24 cellular contexts compared by ENCODE assay signal in the genomic region with DNA sequence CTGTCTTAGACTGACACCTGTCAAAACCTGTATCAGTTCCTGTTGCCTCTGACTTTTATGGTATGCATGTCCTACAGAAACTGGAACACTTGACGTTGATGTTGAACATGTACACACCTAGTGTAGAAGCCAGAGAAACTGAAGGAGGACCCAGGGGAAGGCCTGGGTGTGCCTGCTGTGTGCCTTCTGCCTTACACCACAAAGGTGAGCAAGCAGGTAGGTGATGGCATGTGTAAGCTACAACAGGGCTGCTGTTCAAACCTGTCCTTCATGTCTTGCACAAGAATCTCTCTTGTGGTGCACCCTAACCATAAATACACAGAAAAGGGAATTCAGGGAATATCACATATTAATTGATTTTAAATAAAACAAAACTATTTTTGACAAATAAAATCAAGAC. TPM values are rescaled to one million over a fixed set of nuclear protein-coding genes. Genes with fewer than 3 reads are reported as not detected.
DNase-seq lines count a peak whose midpoint lies in the region; ATAC-seq, FAIRE-seq and TF ChIP-seq lines count a peak whose summit lies in the region.
"Had no signal": no experiment of that assay in that cellular context is flagged by ENCODE, and none has a peak within 500 bp of the region (broad histone marks: within the 10 kb centered on the region; RNA-seq: fewer than 3 reads in every experiment).

No MANE protein-coding gene starts in this region.

- no peaks in the 10 kb centered on the region for H3K79me1 ChIP-seq in neuronal stem cell (ENCODE audit: low read depth, low read length)

- no peaks in the 10 kb centered on the region for H4K20me1 ChIP-seq in HepG2 (ENCODE audit: insufficient read depth, low read length)
- H4K20me1 ChIP-seq: BLaER1 treated with 17β-estradiol and CSF1 and Interleukin-3, amounts not matched to agents 10 nM and 100 nM had no signal

- H4K91ac ChIP-seq in neuronal stem cell (ENCODE audit: low read depth, low read length, poor library complexity), result no peak overlapping the region

- POLR2A ChIA-PET in HepG2 (lab: Yijun Ruan, JAX), result no interaction called here
- POLR2A ChIA-PET in CD8-positive, alpha-beta memory T cell (lab: Charles Lee), result no interaction called here

- H2BK120ac ChIP-seq in neuronal stem cell (ENCODE audit: low read depth, low read length), result no peak overlapping the region

- no peak overlapping the region for H3K27ac Mint-ChIP-seq in CD8-positive, alpha-beta memory T cell
- H3K27ac Mint-ChIP-seq: CD14-positive monocyte; CD4-positive, alpha-beta T cell had no signal

- CTCF ChIA-PET in HepG2 (lab: Yijun Ruan, JAX; ENCODE audit: low intra/inter-chr PET ratio, low total read pairs), result no interaction called here
- CTCF ChIA-PET in CD8-positive, alpha-beta memory T cell (lab: Charles Lee), result no interaction called here

- H3K36me3 Mint-ChIP-seq in CD8-positive, alpha-beta memory T cell, result peaks cover 0 to 8% (median 0%) of the 10 kb centered on the region in 3 donors
- H3K36me3 Mint-ChIP-seq: CD14-positive monocyte had no signal

- no peak overlapping the region for H3K23ac ChIP-seq in neuronal stem cell (ENCODE audit: low read depth, low read length, poor library complexity)

- ATAC-seq in HepG2 (no peak), right lobe of liver (no peak), esophagus mucosa (peak; percentile 74)
- ATAC-seq: A549, GM12878 had no signal

- peaks cover under 1% of the 10 kb centered on the region; the same call in 1 of the 2 replicates for H3K4me1 ChIP-seq in HepG2 (ENCODE audit: insufficient read depth, low read length)
- H3K4me1 ChIP-seq in right lobe of liver, result no peaks in the 10 kb centered on the region
- no peaks in the 10 kb centered on the region for H3K4me1 ChIP-seq in neuronal stem cell (ENCODE audit: control insufficient read depth in 2 of 2, insufficient read depth in 1 of 2, low read depth in 1 of 2, low read length in 2 of 2)
- no peaks in the 10 kb centered on the region for H3K4me1 ChIP-seq in CD8-positive, alpha-beta memory T cell (ENCODE audit: insufficient read depth, low read length)
- H3K4me1 ChIP-seq: A549; BE2C; BLaER1 treated with 17β-estradiol and CSF1 and Interleukin-3, amounts not matched to agents 10 nM and 100 nM had no signal

- no peak for TF ChIP-seq RAD21 in HepG2 (CRISPR knock-in tag; IDR thresholded peaks at IDR 0.05)

- H2AK5ac ChIP-seq in neuronal stem cell (ENCODE audit: low read depth, low read length), result no peak overlapping the region

- no peaks in the 10 kb centered on the region for H3K36me3 ChIP-seq in HepG2 (replicated peaks in 1 of 2; ENCODE audit: control insufficient read depth in 1 of 2, insufficient read depth in 2 of 2, low read length in 2 of 2)
- H3K36me3 ChIP-seq in right lobe of liver, result no peaks in the 10 kb centered on the region
- no peaks in the 10 kb centered on the region for H3K36me3 ChIP-seq in neuronal stem cell (replicated peaks in 1 of 2; ENCODE audit: control insufficient read depth in 2 of 2, insufficient read depth in 2 of 2, low read length in 2 of 2)
- no peaks in the 10 kb centered on the region for H3K36me3 ChIP-seq in CD8-positive, alpha-beta memory T cell (ENCODE audit: insufficient read depth, low read length)
- H3K36me3 ChIP-seq: BE2C; BLaER1 treated with 17β-estradiol and CSF1 and Interleukin-3, amounts not matched to agents 10 nM and 100 nM had no signal

- in situ Hi-C loops in HepG2 (cut with HindIII; ENCODE audit: extremely low pct_ligation_motif_present, low pct_unique_long_range_greater_than_20kb), result no loop called here

- DNase-seq in HepG2 (ENCODE audit: low spot score) (no peak), right lobe of liver (no peak), neuronal stem cell (ENCODE audit: low spot score) (no peak), DMS153 treated with DMSO at 0.1 percent for 48 hours (lab: John Stamatoyannopoulos, UW; ENCODE audit: unreplicated experiment) (no peak)
- DNase-seq in CD8-positive, alpha-beta memory T cell, result no peak
- DNase-seq: 8988T; ACHN; AML-193; BE2C; Calu3; CD4-positive, alpha-beta T cell; COR-L47; DND-41; H7; HCEC 1CT had no signal

- H2BK5ac ChIP-seq in neuronal stem cell (ENCODE audit: low read length), result no peak overlapping the region

- no peak overlapping the region for H4K8ac ChIP-seq in neuronal stem cell (ENCODE audit: low read depth, low read length)

- H3K14ac ChIP-seq in neuronal stem cell (ENCODE audit: low read length), result no peak overlapping the region

- intact Hi-C loops in HepG2 (cut with micrococcal nuclease; ENCODE audit: unreplicated experiment) (no loop called here), right lobe of liver (cut with DNase I) (no loop called here)

- FAIRE-seq in HepG2 (lab: Jason Lieb, UNC), result no peak
- FAIRE-seq: G401.6, GM12878, GM19239, H1 had no signal

- no peaks in the 10 kb centered on the region for H3K79me2 ChIP-seq in HepG2 (ENCODE audit: insufficient read depth, low read length)

- no peak overlapping the region for H3K9ac ChIP-seq in HepG2 (ENCODE audit: insufficient read depth, low read depth, low read length)
- peak overlapping the region; percentile 12 for H3K9ac ChIP-seq in neuronal stem cell (ENCODE audit: low read depth, low read length, poor library complexity)
- H3K9ac ChIP-seq: BLaER1 treated with 17β-estradiol and CSF1 and Interleukin-3, amounts not matched to agents 10 nM and 100 nM; GM23248 had no signal

- no peak overlapping the region for H3K18ac ChIP-seq in neuronal stem cell (ENCODE audit: low read length)

- H3K4me3 ChIP-seq in HepG2 (replicated peaks in 1 of 3; ENCODE audit: insufficient read depth in 1 of 3, low read depth in 2 of 3, low read length in 3 of 3) (no peak overlapping the region), right lobe of liver (no peak overlapping the region), neuronal stem cell (ENCODE audit: low read length in 2 of 2) (no peak overlapping the region)
- no peak overlapping the region for H3K4me3 ChIP-seq in CD8-positive, alpha-beta memory T cell (ENCODE audit: low read length)
- H3K4me3 ChIP-seq: A549; BLaER1 treated with 17β-estradiol and CSF1 and Interleukin-3, amounts not matched to agents 10 nM and 100 nM; GM12878; GM23248 had no signal

- H2BK12ac ChIP-seq in neuronal stem cell (ENCODE audit: low read length), result no peak overlapping the region

- no peak overlapping the region for H2AFZ ChIP-seq in HepG2 (ENCODE audit: low read length)
- no peak overlapping the region for H2AFZ ChIP-seq in neuronal stem cell (ENCODE audit: low read length)
- H2AFZ ChIP-seq: GM23248 had no signal

- BruUV-seq in HepG2 (replicated peaks; lab: Mats Ljungman, UMichigan), result no TSS peak

- H3K9me3 ChIP-seq in HepG2 (ENCODE audit: low read length) (0 out of 2 replicates have a peak, but pooled peaks cover 4% of the 10 kb centered on the region), right lobe of liver (no peaks in the 10 kb centered on the region), neuronal stem cell (replicated peaks in 1 of 2; ENCODE audit: control insufficient read depth in 2 of 2, insufficient read depth in 1 of 2, low read depth in 1 of 2, low read length in 2 of 2) (peaks cover 0 to 3% of the 10 kb centered on the region in 2 donors)
- H3K9me3 ChIP-seq in CD8-positive, alpha-beta memory T cell (ENCODE audit: low read length), result no peaks in the 10 kb centered on the region
- H3K9me3 ChIP-seq: BE2C had no signal

- TF ChIP-seq CTCF in HepG2 (CRISPR knock-in tag; IDR thresholded peaks at IDR 0.05) (no peak), right lobe of liver (IDR thresholded peaks at IDR 0.05) (no peak)

- H3K4me2 ChIP-seq in HepG2 (ENCODE audit: low read depth, low read length), result no peak overlapping the region
- H3K4me2 ChIP-seq in neuronal stem cell (ENCODE audit: insufficient read depth, low read length, poor library complexity, severe bottlenecking), result no peak overlapping the region
- H3K4me2 ChIP-seq: A549; BLaER1 treated with 17β-estradiol and CSF1 and Interleukin-3, amounts not matched to agents 10 nM and 100 nM had no signal

- no peaks in the 10 kb centered on the region for H3K4me1 Mint-ChIP-seq in CD8-positive, alpha-beta memory T cell
- H3K4me1 Mint-ChIP-seq: CD14-positive monocyte had no signal

- 9% methylated on average over 1 of the region's 1 CpG for WGBS in HepG2 (ENCODE audit: low lambda C conversion rate)
- no CpG with 5 or more reads among the region's 1 CpG for WGBS in right lobe of liver (ENCODE audit: insufficient coverage, low coverage, low lambda C conversion rate, missing lambda C conversion rate)
- no CpG with 5 or more reads among the region's 1 CpG for WGBS in neuronal stem cell (ENCODE audit: extremely low coverage in 2 of 2, insufficient read length in 2 of 2, insufficient replicate concordance in 1 of 2), 2 donors

- H3K27ac ChIP-seq in HepG2 (ENCODE audit: extremely low read length, insufficient read depth, low read length), result no peak overlapping the region
- H3K27ac ChIP-seq in right lobe of liver, result no peak overlapping the region
- H3K27ac ChIP-seq in neuronal stem cell (replicated peaks; ENCODE audit: low read length), result no peak overlapping the region
- no peak overlapping the region for H3K27ac ChIP-seq in CD8-positive, alpha-beta memory T cell (ENCODE audit: low read depth, low read length)
- H3K27ac ChIP-seq: A549; BLaER1 treated with 17β-estradiol and CSF1 and Interleukin-3, amounts not matched to agents 10 nM and 100 nM; GM23248 had no signal

- no peak for TF ChIP-seq POLR2A in HepG2 (IDR thresholded peaks at IDR 0.05; ENCODE audit: insufficient read depth in 1 of 2, low read depth in 2 of 2, low read length in 2 of 2)
- TF ChIP-seq POLR2A in right lobe of liver (IDR thresholded peaks at IDR 0.05), result no peak

- H3K4me3 Mint-ChIP-seq in CD8-positive, alpha-beta memory T cell, result no peak overlapping the region
- H3K4me3 Mint-ChIP-seq: CD14-positive monocyte; CD4-positive, alpha-beta T cell had no signal

- H3K27me3 ChIP-seq in HepG2 (ENCODE audit: control insufficient read depth in 1 of 2, insufficient read depth in 2 of 2, low read length in 2 of 2) (no peaks in the 10 kb centered on the region), right lobe of liver (no peaks in the 10 kb centered on the region), neuronal stem cell (ENCODE audit: control insufficient read depth in 3 of 3, insufficient read depth in 3 of 3, low read depth in 1 of 3, low read length in 3 of 3) (peaks cover 0 to 3% (median 0%) of the 10 kb centered on the region in 3 experiments)
- no peaks in the 10 kb centered on the region for H3K27me3 ChIP-seq in CD8-positive, alpha-beta memory T cell (ENCODE audit: insufficient read depth, low read length, poor library complexity, severe bottlenecking)
- H3K27me3 ChIP-seq: BE2C; BLaER1 treated with 17β-estradiol and CSF1 and Interleukin-3, amounts not matched to agents 10 nM and 100 nM had no signal

- H3K27me3 Mint-ChIP-seq in CD8-positive, alpha-beta memory T cell, result peaks cover 19 to 34% of the 10 kb centered on the region in 2 donors

- TF ChIP-seq EP300 in HepG2 (IDR thresholded peaks at IDR 0.05; ENCODE audit: low read depth in 2 of 2, low read length in 2 of 2), result no peak
- no peak for TF ChIP-seq EP300 in HepG2 (CRISPR knock-in tag; IDR thresholded peaks at IDR 0.05; ENCODE audit: borderline replicate concordance)

- peaks cover 7 to 14% (median 9%) of the 10 kb centered on the region in 5 donors for H3K9me3 Mint-ChIP-seq in CD8-positive, alpha-beta memory T cell

- no peak overlapping the region for H3K4ac ChIP-seq in neuronal stem cell (ENCODE audit: low read length)

- H2BK15ac ChIP-seq in neuronal stem cell (ENCODE audit: low read length), result no peak overlapping the region

RNA-seq across cellular contexts. Expression of a gene that starts 13.6 kb away (rescaled TPM):
- total RNA-seq in HepG2 (2016; rRNA removed; fragmentation: Illumina TruSeq; extraction: Trizol), result not detected in 2 replicates
- not detected in 2 replicates for total RNA-seq in HepG2 (2016; cell fraction: cytosol; rRNA removed; fragmentation: Illumina TruSeq; extraction: Trizol; ENCODE audit: low read depth)
- total RNA-seq in HepG2 (2016; cell fraction: insoluble cytoplasmic fraction; rRNA removed; fragmentation: Illumina TruSeq; extraction: Trizol), result not detected in 2 replicates
- 0.09 TPM in 1 of 2 replicates, not detected in the other for total RNA-seq in HepG2 (2016; cell fraction: membrane; rRNA removed; fragmentation: Illumina TruSeq; extraction: Trizol)
- not detected in 2 replicates for total RNA-seq in HepG2 (2016; cell fraction: nucleus; rRNA removed; fragmentation: Illumina TruSeq; extraction: Trizol)
- 0.03 TPM in 1 of 2 replicates, not detected in the other for polyA plus RNA-seq in HepG2 (2011; rRNA removed)
- polyA plus RNA-seq in HepG2 (2011; cell fraction: cytosol; rRNA removed), result 0.05 TPM in 1 of 2 replicates, not detected in the other
- polyA plus RNA-seq in HepG2 (2011; cell fraction: nucleus; rRNA removed), result not detected in 2 replicates
- polyA plus RNA-seq in HepG2 (2012), result 0.11 TPM in 1 of 2 replicates, not detected in the other
- polyA plus RNA-seq in HepG2 (2016; cell fraction: cytosol; fragmentation: Illumina TruSeq; extraction: Trizol; ENCODE audit: low read depth), result not detected in 2 replicates
- 0.12 TPM in 1 of 2 replicates, not detected in the other for polyA plus RNA-seq in HepG2 (2016; cell fraction: insoluble cytoplasmic fraction; fragmentation: Illumina TruSeq; extraction: Trizol; ENCODE audit: low read depth)
- polyA plus RNA-seq in HepG2 (2016; cell fraction: membrane; fragmentation: Illumina TruSeq; extraction: Trizol; ENCODE audit: low read depth), result not detected in 2 replicates
- not detected in 2 replicates for polyA plus RNA-seq in HepG2 (2016; cell fraction: nucleus; fragmentation: Illumina TruSeq; extraction: Trizol; ENCODE audit: insufficient read depth, low read depth)
- polyA minus RNA-seq in HepG2 (2011; rRNA and poly(A)+ RNA removed; ENCODE audit: low replicate concordance), result not detected in 2 replicates
- polyA minus RNA-seq in HepG2 (2011; cell fraction: cytosol; rRNA and poly(A)+ RNA removed), result not detected in 2 replicates
- not detected in 2 replicates for polyA minus RNA-seq in HepG2 (2011; cell fraction: nucleus; rRNA and poly(A)+ RNA removed)
- 100 to 1,000 TPM in 4 of 6 experiments, 10 to 100 TPM in 2; 72.9 to 350 (median 156) TPM for total RNA-seq in right lobe of liver
- 0.60 TPM for total RNA-seq in esophagus mucosa
- polyA plus RNA-seq in neuronal stem cell (2013, experiment 1 of 2), result not detected
- not detected for polyA plus RNA-seq in neuronal stem cell (2013, experiment 2 of 2)
- under 1 TPM; 0.18 to 0.22 TPM for total RNA-seq in CD8-positive, alpha-beta memory T cell
- polyA plus RNA-seq in CD8-positive, alpha-beta memory T cell, result not detected
- total RNA-seq: Calu3, GM23248, H1, H7 had no signal
- polyA plus RNA-seq: A549, GM23248, H1 had no signal

RNA-seq across cellular contexts. Expression of a gene that starts 59.1 kb away (rescaled TPM):
- total RNA-seq in HepG2 (2016; rRNA removed; fragmentation: Illumina TruSeq; extraction: Trizol) (0.64 TPM in 1 of 2 replicates, not detected in the other), right lobe of liver (10 to 100 TPM in 4 of 6 experiments, 1 to 10 TPM in 2; 4.3 to 33.2 (median 10.8) TPM), esophagus mucosa (1.8 TPM)
- 2.0 TPM in 1 of 2 replicates, not detected in the other for total RNA-seq in HepG2 (2016; cell fraction: cytosol; rRNA removed; fragmentation: Illumina TruSeq; extraction: Trizol; ENCODE audit: low read depth)
- 1.5 and 1.6 TPM in 2 replicates for total RNA-seq in HepG2 (2016; cell fraction: insoluble cytoplasmic fraction; rRNA removed; fragmentation: Illumina TruSeq; extraction: Trizol)
- 0.31 and 0.40 TPM in 2 replicates for total RNA-seq in HepG2 (2016; cell fraction: membrane; rRNA removed; fragmentation: Illumina TruSeq; extraction: Trizol)
- 1.4 TPM in 2 replicates for total RNA-seq in HepG2 (2016; cell fraction: nucleus; rRNA removed; fragmentation: Illumina TruSeq; extraction: Trizol)
- 0.90 and 2.0 TPM in 2 replicates for polyA plus RNA-seq in HepG2 (2011; rRNA removed)
- polyA plus RNA-seq in HepG2 (2011; cell fraction: cytosol; rRNA removed), result 0.83 and 1.5 TPM in 2 replicates
- polyA plus RNA-seq in HepG2 (2011; cell fraction: nucleus; rRNA removed), result 1.2 and 2.4 TPM in 2 replicates
- polyA plus RNA-seq in HepG2 (2012), result 0.87 and 1.9 TPM in 2 replicates
- polyA plus RNA-seq in HepG2 (2016; cell fraction: cytosol; fragmentation: Illumina TruSeq; extraction: Trizol; ENCODE audit: low read depth), result not detected in 2 replicates
- 1.7 TPM in 1 of 2 replicates, not detected in the other for polyA plus RNA-seq in HepG2 (2016; cell fraction: insoluble cytoplasmic fraction; fragmentation: Illumina TruSeq; extraction: Trizol; ENCODE audit: low read depth)
- polyA plus RNA-seq in HepG2 (2016; cell fraction: membrane; fragmentation: Illumina TruSeq; extraction: Trizol; ENCODE audit: low read depth), result 0.90 TPM in 1 of 2 replicates, not detected in the other
- polyA plus RNA-seq in HepG2 (2016; cell fraction: nucleus; fragmentation: Illumina TruSeq; extraction: Trizol; ENCODE audit: insufficient read depth, low read depth), result 2.2 TPM in 1 of 2 replicates, not detected in the other
- 4.7 and 9.7 TPM in 2 replicates for polyA minus RNA-seq in HepG2 (2011; rRNA and poly(A)+ RNA removed; ENCODE audit: low replicate concordance)
- polyA minus RNA-seq in HepG2 (2011; cell fraction: cytosol; rRNA and poly(A)+ RNA removed), result 2.2 TPM in 1 of 2 replicates, not detected in the other
- polyA minus RNA-seq in HepG2 (2011; cell fraction: nucleus; rRNA and poly(A)+ RNA removed), result 7.7 and 13.7 TPM in 2 replicates
- 0.17 TPM for polyA plus RNA-seq in neuronal stem cell (2013, experiment 1 of 2)
- polyA plus RNA-seq in neuronal stem cell (2013, experiment 2 of 2), result 0.44 TPM
- total RNA-seq in CD8-positive, alpha-beta memory T cell, result under 1 TPM in 1 of 2 experiments, not detected in 1; 0.33 TPM
- not detected for polyA plus RNA-seq in CD8-positive, alpha-beta memory T cell
- total RNA-seq: CD4-positive, alpha-beta T cell had no signal

Comparison
In these comparisons a context has a peak if more than half of its experiments do, and no peak if none do; other contexts are left out.
1. RNA of a gene that starts 13.6 kb away (total RNA-seq): 72.9 to 350 TPM in right lobe of liver; 0.60 TPM in esophagus mucosa (single experiment), 0.18 to 0.22 TPM in CD8-positive, alpha-beta memory T cell and 0.09 TPM in HepG2; every median in the first group is over 10 times any median in the second.